In genomic region chr6:5085638-5086293, GRCh38 we compare ENCODE assay signal across 1 cellular context.
TF ChIP-seq lines count a peak whose summit lies in the region.

No MANE protein-coding gene starts in this region.

TF ChIP-seq in H1, 55 proteins besides CTCF, POLR2A, EP300 and RAD21 (continued from another document):
- TF ChIP-seq CBX5 (IDR thresholded peaks at IDR 0.05; ENCODE audit: low read depth, low read length) (no peak), CTBP2 (IDR thresholded peaks at IDR 0.05; ENCODE audit: borderline replicate concordance, insufficient read depth, insufficient read length, low read length) (no peak), ASH2L (IDR thresholded peaks at IDR 0.05; ENCODE audit: low read length) (no peak), E2F6 (IDR thresholded peaks at IDR 0.05) (peak; percentile 66), NRF1 (IDR thresholded peaks at IDR 0.05; ENCODE audit: low read depth, low read length) (no peak), SAP30 (IDR thresholded peaks at IDR 0.05; ENCODE audit: insufficient read depth, insufficient replicate concordance, low read length) (no peak), JUND (IDR thresholded peaks at IDR 0.05; ENCODE audit: low read length) (no peak), TBP (IDR thresholded peaks at IDR 0.05; ENCODE audit: low read depth, low read length) (no peak), KDM4A (IDR thresholded peaks at IDR 0.05; ENCODE audit: low read depth, low read length, severe bottlenecking) (peak; percentile 67), TAF1 (IDR thresholded peaks at IDR 0.05; ENCODE audit: low read depth, low read length) (0 out of 2 replicates have a peak, but pooled peaks have one; percentile 39), CHD1 (IDR thresholded peaks at IDR 0.05; ENCODE audit: low read depth, low read length) (no peak), BACH1 (IDR thresholded peaks at IDR 0.05; ENCODE audit: low read length) (no peak), KDM5A (IDR thresholded peaks at IDR 0.05; ENCODE audit: low read length) (no peak), GABPA (IDR thresholded peaks at IDR 0.05; ENCODE audit: borderline replicate concordance, insufficient read depth, low read length) (no peak), TEAD4 (IDR thresholded peaks at IDR 0.05; ENCODE audit: low read depth, low read length) (peak; percentile 13; the same call in 1 of the 2 replicates), SP2 (IDR thresholded peaks at IDR 0.05; ENCODE audit: low read length) (no peak), HDAC2 (IDR thresholded peaks at IDR 0.05; ENCODE audit: borderline replicate concordance in 1 of 2, low read depth in 2 of 2, low read length in 2 of 2) (no peak), CEBPB (IDR thresholded peaks at IDR 0.05; ENCODE audit: low read depth, low read length) (no peak), RFX5 (IDR thresholded peaks at IDR 0.05; ENCODE audit: borderline replicate concordance, low read depth, low read length) (no peak), FOSL1 (IDR thresholded peaks at IDR 0.05; ENCODE audit: insufficient read depth, low read depth, low read length) (no peak), TAF7 (optimal IDR thresholded peaks at IDR 0.05; ENCODE audit: borderline replicate concordance, low read depth, low read length) (peak; percentile 18), SIN3A (conservative IDR thresholded peaks at IDR 0.05 in 1 of 2, IDR thresholded peaks at IDR 0.05 in 1 of 2; ENCODE audit: low read depth in 1 of 2, low read length in 2 of 2) (no peak), CBX8 (IDR thresholded peaks at IDR 0.05; ENCODE audit: borderline replicate concordance, low read depth, low read length) (no peak), BCL11A (IDR thresholded peaks at IDR 0.05; ENCODE audit: low read depth in 2 of 2, low read length in 2 of 2) (no peak), GTF2F1 (IDR thresholded peaks at IDR 0.05; ENCODE audit: borderline replicate concordance, low read depth, low read length) (no peak), RXRA (IDR thresholded peaks at IDR 0.05; ENCODE audit: insufficient read depth, low read depth, low read length) (no peak), ATF2 (IDR thresholded peaks at IDR 0.05; ENCODE audit: low read length) (no peak), BRCA1 (IDR thresholded peaks at IDR 0.05; ENCODE audit: low read depth, low read length) (no peak), SIX5 (IDR thresholded peaks at IDR 0.05; ENCODE audit: low read depth, low read length) (no peak), SP1 (IDR thresholded peaks at IDR 0.05; ENCODE audit: low read depth, low read length) (no peak), SP4 (IDR thresholded peaks at IDR 0.05; ENCODE audit: low read length) (no peak), USF2 (IDR thresholded peaks at IDR 0.05; ENCODE audit: low read length) (no peak), MAX (IDR thresholded peaks at IDR 0.05) (peak; percentile 90), RNF2 (IDR thresholded peaks at IDR 0.05; ENCODE audit: borderline replicate concordance, low read depth, low read length, missing control alignments, poor library complexity, severe bottlenecking) (no peak), KDM1A (IDR thresholded peaks at IDR 0.05; ENCODE audit: borderline replicate concordance, low read length) (no peak), POU5F1 (IDR thresholded peaks at IDR 0.05; ENCODE audit: low read depth, low read length) (no peak), EGR1 (IDR thresholded peaks at IDR 0.05; ENCODE audit: borderline replicate concordance, low read depth, low read length) (no peak)
TF ChIP-seq in H1: peak in this region for 7.
